In the genomic region with DNA sequence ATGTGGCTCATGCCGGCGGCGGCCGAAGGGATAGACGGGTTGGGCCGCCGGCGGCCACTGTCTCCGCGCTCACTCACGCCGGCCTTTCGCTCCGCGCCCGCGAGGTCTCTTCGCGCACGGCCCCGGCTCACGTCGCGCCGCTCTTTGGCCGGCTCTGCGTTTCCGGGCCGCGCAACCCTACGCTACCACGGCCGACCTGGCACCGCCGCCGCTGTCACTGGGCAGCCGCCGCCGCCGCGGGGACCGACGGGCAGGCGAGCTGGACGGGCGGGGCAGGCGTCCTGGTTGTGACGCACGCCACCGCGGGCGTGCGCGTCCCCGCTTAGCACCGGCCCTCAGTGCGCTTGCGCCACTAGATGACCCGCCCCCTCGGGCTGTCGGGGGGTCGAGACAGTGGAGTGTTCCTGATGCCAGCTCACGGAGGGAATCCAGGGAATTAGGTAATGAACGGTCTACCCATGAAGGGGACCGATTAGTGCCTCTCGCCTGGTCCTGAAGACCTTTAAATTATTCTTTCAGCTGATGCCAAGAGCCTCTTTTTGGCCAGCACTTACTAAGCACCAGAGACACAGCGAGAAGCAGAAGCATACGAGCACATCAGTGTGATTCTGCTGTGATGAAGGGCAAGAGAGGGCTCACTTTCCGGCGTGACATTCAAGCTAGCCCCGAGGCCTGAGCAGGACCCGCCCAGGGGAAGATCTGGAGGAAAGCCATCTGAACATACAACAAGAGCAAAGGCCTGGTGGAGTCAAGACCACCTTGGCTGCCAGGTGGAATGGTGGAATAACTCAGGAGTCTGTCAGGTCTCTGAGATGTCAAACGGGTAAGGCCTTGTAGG, we compare ENCODE assay signal across 8 cellular contexts. TPM values are rescaled to one million over a fixed set of nuclear protein-coding genes. Genes with fewer than 3 reads are reported as not detected.
A peak's percentile ranks its signal among the peaks of the same experiment; 100 is the strongest.
DNase-seq lines count a peak whose midpoint lies in the region; ATAC-seq lines count a peak whose summit lies in the region.

A gene (minus strand): TSS at position 289 of the 838 bp plus-strand sequence. CDS start 278 bp downstream, at position 11.

- ATAC-seq in GM21381 (IDR thresholded peaks at IDR 0.05; ENCODE audit: unreplicated experiment), result peak; percentile 92

- in situ Hi-C loops in Caki2 (cut with HindIII; ENCODE audit: low pct_unique_long_range_greater_than_20kb, low sequenced_read_pairs), result no loop called here

- no peaks in the 10 kb centered on the region for H3K9me3 ChIP-seq in mononuclear cell (ENCODE audit: low read depth, low read length)

- DNase-seq in Caki2 (ENCODE audit: low read depth) (peak; percentile 81), HUDEP-2 (lab: John Stamatoyannopoulos, UW; ENCODE audit: unreplicated experiment in 76 of 76) (peak in 73 of 76 experiments; percentile 12 to 83 (median 67)), OCI-M1 (lab: John Stamatoyannopoulos, UW) (peak; percentile 94), activated T-cell treated with anti-CD3 and anti-CD28 coated beads for 4 hours (peak; percentile 62), epithelial cell of prostate (ENCODE audit: low read depth, low spot score) (peak; percentile 24)
- DNase-seq in stimulated activated CD8-positive, alpha-beta memory T cell treated with anti-CD3 and anti-CD28 coated beads, Interleukin-2, amount 100 ng/mL, for 1 hour (ENCODE audit: low read depth in 2 of 2), result peak; percentile 64 to 70

- peak within 1 kb of the TSS; percentile 80 for H3K27ac ChIP-seq in epithelial cell of prostate

- H3K4me1 ChIP-seq in mononuclear cell (ENCODE audit: insufficient read depth, low read length), result peaks cover 31% of the 10 kb centered on the region

- H3K4me3 ChIP-seq in mononuclear cell (ENCODE audit: low read length), result peak within 1 kb of the TSS; percentile 80

- H3K27me3 ChIP-seq in mononuclear cell (ENCODE audit: insufficient read depth, low read length), result no peaks in the 10 kb centered on the region

RNA-seq across cellular contexts. Expression of the gene that starts here (rescaled TPM):
- total RNA-seq in Caki2 (2014; rRNA removed; shearing (Covaris generic); ENCODE audit: low replicate concordance), result 6.5 and 7.3 TPM in 2 replicates
- total RNA-seq in mononuclear cell, result 26.1 TPM

Comparison
In these comparisons a context has a peak if more than half of its experiments do, and no peak if none do; other contexts are left out.
1. Peak in every context shown above with its lines: DNase-seq, ATAC-seq, H3K4me3 ChIP-seq and H3K27ac ChIP-seq.
2. DNase-seq: peak in every context shown above with its lines; median percentile 94 in OCI-M1; 81 in Caki2; 67 in HUDEP-2; 67 in stimulated activated CD8-positive, alpha-beta memory T cell treated with anti-CD3 and anti-CD28 coated beads, Interleukin-2, amount 100 ng/mL, for 1 hour; 62 in activated T-cell treated with anti-CD3 and anti-CD28 coated beads for 4 hours; 24 in epithelial cell of prostate.